Comparison of ENCODE assay signal across 1 cellular context in the genomic region with DNA sequence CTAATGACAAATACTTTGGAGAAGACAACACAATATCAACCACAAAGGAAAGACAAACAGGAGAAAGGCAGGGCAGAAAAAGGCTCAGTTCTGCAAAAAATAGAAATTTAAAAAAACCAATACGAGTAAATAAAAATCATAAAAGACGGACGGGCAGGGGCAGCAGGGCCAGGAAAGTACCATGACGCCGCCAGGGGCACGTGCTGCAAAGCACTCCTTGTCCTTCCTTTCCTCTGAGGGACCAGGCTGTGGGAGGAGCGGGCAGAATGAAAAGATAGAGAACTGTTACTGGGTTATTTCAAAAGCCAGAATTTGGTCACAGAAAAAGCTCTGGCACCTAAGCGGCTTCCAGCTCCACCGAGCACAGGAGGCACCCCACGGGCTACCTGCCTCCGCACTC.
TF ChIP-seq lines count a peak whose summit lies in the region.

No MANE protein-coding gene starts in this region.

TF ChIP-seq in WTC11, 78 proteins besides CTCF, POLR2A, EP300 and RAD21 (continued from another document):
- no peak for TF ChIP-seq ETV6 (CRISPR knock-in tag; IDR thresholded peaks at IDR 0.05)
- no peak for TF ChIP-seq HMGA2 (CRISPR knock-in tag; IDR thresholded peaks at IDR 0.05)
- TF ChIP-seq SMAD4 (CRISPR knock-in tag; IDR thresholded peaks at IDR 0.05), result no peak
- TF ChIP-seq, protein P1, sequence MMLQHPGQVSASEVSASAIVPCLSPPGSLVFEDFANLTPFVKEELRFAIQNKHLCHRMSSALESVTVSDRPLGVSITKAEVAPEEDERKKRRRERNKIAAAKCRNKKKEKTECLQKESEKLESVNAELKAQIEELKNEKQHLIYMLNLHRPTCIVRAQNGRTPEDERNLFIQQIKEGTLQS (CRISPR knock-in tag; conservative IDR thresholded peaks at IDR 0.05), result no peak
- TF ChIP-seq IRF2 (CRISPR knock-in tag; IDR thresholded peaks at IDR 0.05; ENCODE audit: borderline replicate concordance, low read depth), result no peak
- no peak for TF ChIP-seq TEAD1 (CRISPR knock-in tag; IDR thresholded peaks at IDR 0.05)
- TF ChIP-seq, protein P2, sequence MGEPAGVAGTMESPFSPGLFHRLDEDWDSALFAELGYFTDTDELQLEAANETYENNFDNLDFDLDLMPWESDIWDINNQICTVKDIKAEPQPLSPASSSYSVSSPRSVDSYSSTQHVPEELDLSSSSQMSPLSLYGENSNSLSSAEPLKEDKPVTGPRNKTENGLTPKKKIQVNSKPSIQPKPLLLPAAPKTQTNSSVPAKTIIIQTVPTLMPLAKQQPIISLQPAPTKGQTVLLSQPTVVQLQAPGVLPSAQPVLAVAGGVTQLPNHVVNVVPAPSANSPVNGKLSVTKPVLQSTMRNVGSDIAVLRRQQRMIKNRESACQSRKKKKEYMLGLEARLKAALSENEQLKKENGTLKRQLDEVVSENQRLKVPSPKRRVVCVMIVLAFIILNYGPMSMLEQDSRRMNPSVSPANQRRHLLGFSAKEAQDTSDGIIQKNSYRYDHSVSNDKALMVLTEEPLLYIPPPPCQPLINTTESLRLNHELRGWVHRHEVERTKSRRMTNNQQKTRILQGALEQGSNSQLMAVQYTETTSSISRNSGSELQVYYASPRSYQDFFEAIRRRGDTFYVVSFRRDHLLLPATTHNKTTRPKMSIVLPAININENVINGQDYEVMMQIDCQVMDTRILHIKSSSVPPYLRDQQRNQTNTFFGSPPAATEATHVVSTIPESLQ (CRISPR knock-in tag; IDR thresholded peaks at IDR 0.05), result no peak
- TF ChIP-seq TCF7 (CRISPR knock-in tag; IDR thresholded peaks at IDR 0.05; ENCODE audit: low read depth), result no peak
- TF ChIP-seq ZNF532 (CRISPR knock-in tag; IDR thresholded peaks at IDR 0.05; ENCODE audit: borderline replicate concordance), result no peak
- no peak for TF ChIP-seq ZBTB21 (CRISPR knock-in tag; IDR thresholded peaks at IDR 0.05; ENCODE audit: borderline replicate concordance)
- TF ChIP-seq ATF1 (CRISPR knock-in tag; IDR thresholded peaks at IDR 0.05), result no peak
